In genomic region chr14:74240794-74241610, GRCh38 we compare ENCODE assay signal across 9 cellular contexts. TPM values are rescaled to one million over a fixed set of nuclear protein-coding genes. Genes with fewer than 3 reads are reported as not detected.
DNase-seq lines count a peak whose midpoint lies in the region; ATAC-seq, FAIRE-seq and TF ChIP-seq lines count a peak whose summit lies in the region.
"Had no signal": no experiment of that assay in that cellular context is flagged by ENCODE, and none has a peak within 500 bp of the region (broad histone marks: within the 10 kb centered on the region; RNA-seq: fewer than 3 reads in every experiment).

No MANE protein-coding gene starts in this region.

- SMC1A ChIA-PET in GM12878 (lab: Charles Lee; ENCODE audit: uncharacterized antibody, unreplicated experiment), result no interaction called here

- H3K4me3 ChIP-seq in GM12878 (no peak overlapping the region), thoracic aorta (peak overlapping the region; percentile 69)

- peaks cover 3% of the 10 kb centered on the region for H3K36me3 Mint-ChIP-seq in activated CD4-positive, alpha-beta T cell treated with anti-CD3 and anti-CD28 coated beads, Interleukin-2, amount 10 ng/mL, durations not matched to agents 24 days and 14 days (ENCODE audit: low read depth)

- no peak for TF ChIP-seq RAD21 in GM12878 (IDR thresholded peaks at IDR 0.05; ENCODE audit: insufficient read depth, low read depth, low read length)

- CTCF ChIA-PET in GM12878 (lab: Yijun Ruan, JAX) (no interaction called here), HEK293T (lab: Yijun Ruan, JAX) (no interaction called here)

- peak overlapping the region; percentile 56 for H3K4me3 Mint-ChIP-seq in activated CD4-positive, alpha-beta T cell treated with anti-CD3 and anti-CD28 coated beads, Interleukin-2, amount 10 ng/mL, durations not matched to agents 24 days and 14 days

- RAD21 ChIA-PET in GM12878 (lab: Charles Lee; ENCODE audit: unreplicated experiment), result no interaction called here

- peaks cover 23 to 38% of the 10 kb centered on the region in 2 experiments for H3K27me3 ChIP-seq in GM12878 (replicated peaks in 1 of 2; ENCODE audit: control insufficient read depth in 2 of 2, insufficient read depth in 2 of 2, low read length in 1 of 2)
- peaks cover 36% of the 10 kb centered on the region for H3K27me3 ChIP-seq in thoracic aorta (replicated peaks; ENCODE audit: insufficient read depth)

- no peak for FAIRE-seq in GM12878 (lab: Jason Lieb, UNC)

- POLR2A ChIA-PET in GM12878 (lab: Charles Lee), result interaction anchor here (1.0 kb wide), 1 partner anchor 222 kb away, joined by 3 read pairs; the partner anchor contains the start of genes BBOF1 and ENTPD5
- POLR2A ChIA-PET in HEK293T (lab: Yijun Ruan, JAX), result no interaction called here

- no peaks in the 10 kb centered on the region for H3K79me2 ChIP-seq in GM12878 (ENCODE audit: control insufficient read depth, insufficient read depth, low read length)

- H3K27ac Mint-ChIP-seq in activated CD4-positive, alpha-beta T cell treated with anti-CD3 and anti-CD28 coated beads, Interleukin-2, amount 10 ng/mL, durations not matched to agents 24 days and 14 days, result no peak overlapping the region

- intact Hi-C loops in activated CD4-positive, alpha-beta T cell treated with anti-CD3 and anti-CD28 coated beads, Interleukin-2, amount 10 ng/mL, durations not matched to agents 24 days and 14 days (cut with micrococcal nuclease), result no loop called here
- intact Hi-C loops in GM12878 (cut with micrococcal nuclease; ENCODE audit: unreplicated experiment), result no loop called here

- TF ChIP-seq POLR2A in GM12878 (IDR thresholded peaks at IDR 0.05; ENCODE audit: low read depth, low read length), result no peak

- H3K36me3 ChIP-seq in GM12878 (ENCODE audit: control insufficient read depth in 2 of 2, insufficient read depth in 2 of 2, low read length in 1 of 2), result no peaks in the 10 kb centered on the region
- no peaks in the 10 kb centered on the region for H3K36me3 ChIP-seq in thoracic aorta

- peaks cover 7% of the 10 kb centered on the region for H3K4me1 Mint-ChIP-seq in activated CD4-positive, alpha-beta T cell treated with anti-CD3 and anti-CD28 coated beads, Interleukin-2, amount 10 ng/mL, durations not matched to agents 24 days and 14 days

- H3K4me1 ChIP-seq in GM12878 (ENCODE audit: control insufficient read depth, insufficient read depth, low read length) (no peaks in the 10 kb centered on the region), thoracic aorta (ENCODE audit: control insufficient read depth in 1 of 2, low read depth in 2 of 2) (peaks cover 12 to 27% of the 10 kb centered on the region in 2 donors)

- no peak overlapping the region for H3K9ac ChIP-seq in GM12878 (ENCODE audit: control insufficient read depth, insufficient read depth, low read length)

- TF ChIP-seq CTCF in GM12878 (IDR thresholded peaks at IDR 0.05 in 2 of 3, conservative IDR thresholded peaks at IDR 0.05 in 1 of 3; ENCODE audit: control insufficient read depth in 2 of 3, extremely low read depth in 1 of 3, insufficient read depth in 1 of 3, low read depth in 3 of 3, low read length in 3 of 3), result no peak
- TF ChIP-seq CTCF in thoracic aorta (IDR thresholded peaks at IDR 0.05), result no peak

- peak overlapping the region; percentile 41; the same call in 1 of the 2 replicates for H3K4me2 ChIP-seq in GM12878 (ENCODE audit: control insufficient read depth, insufficient read depth)

- peaks cover 81% of the 10 kb centered on the region for H3K27me3 Mint-ChIP-seq in activated CD4-positive, alpha-beta T cell treated with anti-CD3 and anti-CD28 coated beads, Interleukin-2, amount 10 ng/mL, durations not matched to agents 24 days and 14 days

- no peaks in the 10 kb centered on the region for H3K9me3 ChIP-seq in GM12878 (replicated peaks; ENCODE audit: control insufficient read depth, insufficient read depth, low read length)
- H3K9me3 ChIP-seq in thoracic aorta, result no peaks in the 10 kb centered on the region

- in situ Hi-C loops in GM12878 (cut with MboI), result no loop called here

- DNase-seq in activated CD4-positive, alpha-beta T cell treated with anti-CD3 and anti-CD28 coated beads, Interleukin-2, amount 10 ng/mL, durations not matched to agents 24 days and 14 days, result peak; percentile 67
- no peak for DNase-seq in activated CD4-positive, alpha-beta T cell treated with anti-CD3 and anti-CD28 coated beads, Interleukin-2, amount 50 U/mL, for 4 hours
- DNase-seq in GM12878 (ENCODE audit: low read depth, low spot score) (no peak), left lobe of liver (ENCODE audit: low spot score) (no peak), thoracic aorta (ENCODE audit: low spot score) (no peak), NCI-H2171 treated with DMSO at 0.1 percent for 48 hours (lab: John Stamatoyannopoulos, UW) (no peak), HEK293T (ENCODE audit: extremely low spot score) (no peak), NOMO-1 treated with dmso at 0.1 percent for 144 hours (lab: John Stamatoyannopoulos, UW; ENCODE audit: unreplicated experiment) (no peak)
- DNase-seq: NCI-H1436 treated with DMSO at 0.1 percent for 48 hours had no signal

- no peaks in the 10 kb centered on the region for H3K9me3 Mint-ChIP-seq in activated CD4-positive, alpha-beta T cell treated with anti-CD3 and anti-CD28 coated beads, Interleukin-2, amount 10 ng/mL, durations not matched to agents 24 days and 14 days

- no peak for TF ChIP-seq EP300 in GM12878 (IDR thresholded peaks at IDR 0.05; ENCODE audit: borderline replicate concordance in 1 of 2, control insufficient read depth in 1 of 2, low read depth in 2 of 2, low read length in 2 of 2)

- 26% methylated on average over 70 of the region's 77 CpGs for WGBS in GM12878 (ENCODE audit: insufficient coverage, insufficient replicate concordance, low lambda C conversion rate, missing lambda C conversion rate)

- BruUV-seq in GM12878 (replicated peaks; lab: Mats Ljungman, UMichigan), result no TSS peak

- H2AFZ ChIP-seq in GM12878 (ENCODE audit: control insufficient read depth, low read depth, low read length), result no peak overlapping the region

- peak; percentile 27 for ATAC-seq in GM12878
- ATAC-seq in left lobe of liver, result peak; percentile 27
- ATAC-seq in thoracic aorta (ENCODE audit: insufficient number of reproducible peaks, low FRiP score, low read depth), result no peak

- H3K27ac ChIP-seq in GM12878 (ENCODE audit: control insufficient read depth, insufficient read depth) (no peak overlapping the region), thoracic aorta (no peak overlapping the region)

- H4K20me1 ChIP-seq in GM12878 (ENCODE audit: control insufficient read depth, insufficient read depth), result no peaks in the 10 kb centered on the region

TF ChIP-seq in GM12878, 131 proteins besides CTCF, POLR2A, EP300 and RAD21:
- no peak for TF ChIP-seq RBBP5 (conservative IDR thresholded peaks at IDR 0.05)
- TF ChIP-seq SUZ12 (IDR thresholded peaks at IDR 0.05; ENCODE audit: unreplicated experiment), result peak; percentile 14
- TF ChIP-seq EZH2 (IDR thresholded peaks at IDR 0.05; ENCODE audit: borderline replicate concordance, control insufficient read depth, low read depth, low read length), result peak; percentile 15; the same call in 1 of the 2 replicates

TF ChIP-seq in HEK293T, 16 proteins besides CTCF, POLR2A, EP300 and RAD21:
- no peak for TF ChIP-seq FOXM1 (IDR thresholded peaks at IDR 0.05; ENCODE audit: borderline replicate concordance)
- TF ChIP-seq SUZ12 (IDR thresholded peaks at IDR 0.05), result no peak
- no peak for TF ChIP-seq BHLHE40 (IDR thresholded peaks at IDR 0.05; ENCODE audit: borderline replicate concordance)
TF ChIP-seq in HEK293T: peak in this region for 0.

RNA-seq across cellular contexts. Expression of gene VSX2, which starts 1.8 kb away (rescaled TPM):
- not detected in 2 replicates for total RNA-seq in activated CD4-positive, alpha-beta T cell treated with anti-CD3 and anti-CD28 coated beads, Interleukin-2, amount 10 ng/mL, durations not matched to agents 24 days and 14 days
- not detected in 2 replicates for total RNA-seq in GM12878 (2013; cell fraction: nucleolus; rRNA removed)
- total RNA-seq in GM12878 (2014; rRNA removed) (not detected in 2 replicates), GM12878 (2014; rRNA removed; fragmentation: Illumina TruSeq; extraction: Trizol) (not detected in 2 replicates), GM12878 (2021) (not detected in 2 replicates), left lobe of liver (not detected), thoracic aorta (not detected)
- polyA plus RNA-seq in GM12878 (2011; ENCODE audit: low read depth), result not detected
- polyA plus RNA-seq in GM12878 (2011; rRNA removed) (0.04 TPM in 1 of 2 replicates, not detected in the other), GM12878 (2014; fragmentation: Illumina TruSeq; extraction: Trizol) (not detected in 2 replicates), GM12878 (2014; fragmentation: Nextera tagmentation; extraction: Ambion mirVana) (not detected), GM12878 (2014; rRNA removed) (0.05 TPM in 1 of 2 replicates, not detected in the other), GM12878 (2016; fragmentation: Nextera tagmentation; extraction: Ambion mirVana) (under 1 TPM in 1 of 2 experiments, not detected in 1; 0.05 TPM)
- polyA plus RNA-seq in GM12878 (2011; cell fraction: cytosol; rRNA removed), result 0.09 and 0.10 TPM in 2 replicates
- polyA plus RNA-seq in GM12878 (2011; cell fraction: nucleus; rRNA removed), result 0.04 TPM in 1 of 2 replicates, not detected in the other
- 0.03 TPM in 1 of 2 replicates, not detected in the other for polyA plus RNA-seq in GM12878 (2012)
- polyA minus RNA-seq in GM12878 (2011; rRNA and poly(A)+ RNA removed), result 0.10 TPM in 1 of 2 replicates, not detected in the other
- not detected in 2 replicates for polyA minus RNA-seq in GM12878 (2011; cell fraction: cytosol; rRNA and poly(A)+ RNA removed)
- polyA minus RNA-seq in GM12878 (2011; cell fraction: nucleus; rRNA and poly(A)+ RNA removed), result not detected in 2 replicates
